ENCODE assay signal across 11 cellular contexts in the genomic region with DNA sequence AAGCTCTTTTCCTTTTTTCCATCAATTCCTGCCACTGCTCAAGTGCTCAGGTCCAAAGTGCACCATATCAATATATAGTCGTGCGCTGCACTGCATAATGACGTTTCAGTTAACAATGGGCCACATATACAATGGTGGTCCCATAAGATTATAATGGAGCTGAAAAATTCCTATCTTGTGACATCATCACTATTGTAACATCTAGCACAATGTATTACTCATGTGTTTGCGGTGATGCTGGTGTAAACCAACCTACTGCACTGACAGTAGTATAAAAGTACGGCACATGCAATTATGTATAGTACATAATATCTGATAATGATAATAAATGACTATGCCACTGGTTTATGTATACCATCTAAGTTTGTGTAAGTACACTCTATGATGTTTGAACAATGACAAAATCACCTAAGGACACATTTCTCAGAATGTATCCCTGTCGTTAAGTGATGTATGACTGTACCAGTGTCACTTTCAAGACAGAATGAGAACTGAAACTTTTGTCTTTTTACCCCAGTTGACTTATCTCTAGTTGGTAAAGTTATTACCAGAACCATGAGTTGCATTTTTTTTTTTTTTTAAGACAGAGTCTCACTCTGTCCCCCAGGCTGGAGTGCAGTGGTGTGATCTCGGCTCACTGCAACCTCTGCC. TPM values are rescaled to one million over a fixed set of nuclear protein-coding genes. Genes with fewer than 3 reads are reported as not detected.
DNase-seq lines count a peak whose midpoint lies in the region; ATAC-seq and TF ChIP-seq lines count a peak whose summit lies in the region.
"Had no signal": no experiment of that assay in that cellular context is flagged by ENCODE, and none has a peak within 500 bp of the region (broad histone marks: within the 10 kb centered on the region; RNA-seq: fewer than 3 reads in every experiment).

No MANE protein-coding gene starts in this region.

- H3K27me3 ChIP-seq in fibroblast of lung (ENCODE audit: control insufficient read depth, insufficient read depth, low read length), result no peaks in the 10 kb centered on the region
- no peaks in the 10 kb centered on the region for H3K27me3 ChIP-seq in naive thymus-derived CD4-positive, alpha-beta T cell (ENCODE audit: control insufficient read depth in 2 of 2, insufficient read depth in 2 of 2, low read length in 2 of 2)
- H3K27me3 ChIP-seq in upper lobe of right lung, result peaks cover 3% of the 10 kb centered on the region

- no peaks in the 10 kb centered on the region for H4K20me1 ChIP-seq in fibroblast of lung (ENCODE audit: control insufficient read depth, extremely low read depth, insufficient read depth, low read length)

- H3K27me3 Mint-ChIP-seq in naive thymus-derived CD4-positive, alpha-beta T cell, result peaks cover 12 to 31% (median 20%) of the 10 kb centered on the region in 5 donors

- no peaks in the 10 kb centered on the region for H3K4me1 Mint-ChIP-seq in naive thymus-derived CD4-positive, alpha-beta T cell
- H3K4me1 Mint-ChIP-seq: IgD-negative memory B cell, mesothelial cell of epicardium had no signal

- H3K9me3 ChIP-seq in fibroblast of lung (ENCODE audit: control insufficient read depth, insufficient read depth, low read depth, low read length), result no peaks in the 10 kb centered on the region
- H3K9me3 ChIP-seq in naive thymus-derived CD4-positive, alpha-beta T cell (ENCODE audit: control insufficient read depth in 2 of 3, low read length in 3 of 3), result no peaks in the 10 kb centered on the region
- H3K9me3 ChIP-seq in upper lobe of right lung, result no peaks in the 10 kb centered on the region

- H3K9ac ChIP-seq in fibroblast of lung (ENCODE audit: insufficient read depth, low read length), result no peak overlapping the region

- no peaks in the 10 kb centered on the region for H3K36me3 Mint-ChIP-seq in naive thymus-derived CD4-positive, alpha-beta T cell
- H3K36me3 Mint-ChIP-seq: mesothelial cell of epicardium had no signal

- CTCF ChIA-PET in naive thymus-derived CD4-positive, alpha-beta T cell (lab: Charles Lee), result no interaction called here

- H3K4me2 ChIP-seq in fibroblast of lung (ENCODE audit: extremely low read depth, insufficient read depth, low read length), result no peak overlapping the region

- DNase-seq in fibroblast of lung (ENCODE audit: low read depth in 2 of 2) (peak; percentile 1 to 40), hypothalamus (lab: John Stamatoyannopoulos, UW) (no peak), upper lobe of right lung (no peak), globus pallidus (ENCODE audit: low spot score) (no peak)
- DNase-seq in naive thymus-derived CD4-positive, alpha-beta T cell, result no peak
- DNase-seq: GF-D8 had no signal

- no peaks in the 10 kb centered on the region for H3K9me3 Mint-ChIP-seq in naive thymus-derived CD4-positive, alpha-beta T cell
- H3K9me3 Mint-ChIP-seq: IgD-negative memory B cell, mesothelial cell of epicardium had no signal

- H3K4me3 ChIP-seq in fibroblast of lung (replicated peaks in 1 of 4; ENCODE audit: control extremely low read depth in 1 of 4, insufficient read depth in 1 of 4, low read depth in 3 of 4, low read length in 4 of 4) (no peak overlapping the region), upper lobe of right lung (no peak overlapping the region)
- H3K4me3 ChIP-seq in naive thymus-derived CD4-positive, alpha-beta T cell (ENCODE audit: low read length), result no peak overlapping the region

- H3K27ac ChIP-seq in fibroblast of lung (ENCODE audit: insufficient read depth, low read length) (no peak overlapping the region), upper lobe of right lung (no peak overlapping the region)
- no peak overlapping the region for H3K27ac ChIP-seq in naive thymus-derived CD4-positive, alpha-beta T cell (ENCODE audit: low read depth, low read length)

- no peak overlapping the region for H2AFZ ChIP-seq in fibroblast of lung (ENCODE audit: low read length)

- no peaks in the 10 kb centered on the region for H3K36me3 ChIP-seq in fibroblast of lung (ENCODE audit: control insufficient read depth, insufficient read depth, low read length)
- no peaks in the 10 kb centered on the region for H3K36me3 ChIP-seq in naive thymus-derived CD4-positive, alpha-beta T cell (ENCODE audit: control insufficient read depth in 2 of 3, insufficient read depth in 3 of 3, low read length in 3 of 3)
- H3K36me3 ChIP-seq in upper lobe of right lung, result no peaks in the 10 kb centered on the region

- no peak for TF ChIP-seq CTCF in fibroblast of lung (conservative IDR thresholded peaks at IDR 0.05 in 1 of 2, IDR thresholded peaks at IDR 0.05 in 1 of 2; ENCODE audit: low read depth in 1 of 2, low read length in 2 of 2)
- no peak for TF ChIP-seq CTCF in upper lobe of right lung (IDR thresholded peaks at IDR 0.05)

- no peak overlapping the region for H3K27ac Mint-ChIP-seq in naive thymus-derived CD4-positive, alpha-beta T cell
- H3K27ac Mint-ChIP-seq: IgD-negative memory B cell, mesothelial cell of epicardium had no signal

- POLR2A ChIA-PET in naive thymus-derived CD4-positive, alpha-beta T cell (lab: Charles Lee), result no interaction called here

- peak; percentile 98 for ATAC-seq in GM18867 (IDR thresholded peaks at IDR 0.05; ENCODE audit: unreplicated experiment)
- peak; percentile 94 for ATAC-seq in GM21529 (IDR thresholded peaks at IDR 0.05; ENCODE audit: unreplicated experiment)
- peak; percentile 93 for ATAC-seq in HG03439 (IDR thresholded peaks at IDR 0.05; ENCODE audit: unreplicated experiment)
- ATAC-seq in naive thymus-derived CD4-positive, alpha-beta T cell, result no peak
- no peak for ATAC-seq in upper lobe of right lung

- H3K4me1 ChIP-seq in fibroblast of lung (ENCODE audit: control insufficient read depth, extremely low read depth, insufficient read depth, low read length), result no peaks in the 10 kb centered on the region
- no peaks in the 10 kb centered on the region for H3K4me1 ChIP-seq in naive thymus-derived CD4-positive, alpha-beta T cell (ENCODE audit: control insufficient read depth in 2 of 2, insufficient read depth in 2 of 2, low read length in 2 of 2)
- no peaks in the 10 kb centered on the region for H3K4me1 ChIP-seq in upper lobe of right lung

- intact Hi-C loops in naive thymus-derived CD4-positive, alpha-beta T cell (cut with micrococcal nuclease), result no loop called here
- intact Hi-C loops in upper lobe of right lung (cut with DNase I), result no loop called here

- no peaks in the 10 kb centered on the region for H3K79me2 ChIP-seq in fibroblast of lung (ENCODE audit: control insufficient read depth, insufficient read depth, low read length)

- no peak overlapping the region for H3K4me3 Mint-ChIP-seq in naive thymus-derived CD4-positive, alpha-beta T cell
- H3K4me3 Mint-ChIP-seq: IgD-negative memory B cell, mesothelial cell of epicardium had no signal

RNA-seq across cellular contexts. Expression of gene INSM2, which starts 53.7 kb away (rescaled TPM):
- not detected in 2 replicates for total RNA-seq in fibroblast of lung
- polyA plus RNA-seq in fibroblast of lung, result not detected in 2 replicates
- not detected in 2 replicates for polyA plus RNA-seq in fibroblast of lung (2012)
- polyA minus RNA-seq in fibroblast of lung (ENCODE audit: low replicate concordance), result not detected in 2 replicates
- not detected for total RNA-seq in naive thymus-derived CD4-positive, alpha-beta T cell
- polyA plus RNA-seq in naive thymus-derived CD4-positive, alpha-beta T cell, result not detected
- total RNA-seq in upper lobe of right lung, result not detected
- total RNA-seq: mesothelial cell of epicardium had no signal
- polyA plus RNA-seq: IgD-negative memory B cell had no signal

Comparison
In these comparisons a context has a peak if more than half of its experiments do, and no peak if none do; other contexts are left out.
1. ATAC-seq: peak in GM18867 (single experiment), GM21529 (single experiment) and HG03439 (single experiment); none in naive thymus-derived CD4-positive, alpha-beta T cell (single experiment) and upper lobe of right lung (single experiment).
2. DNase-seq: peak in fibroblast of lung (2 of 2); none in hypothalamus (0 of 51), naive thymus-derived CD4-positive, alpha-beta T cell (0 of 9), upper lobe of right lung (single experiment) and globus pallidus (single experiment).